In the genomic region with DNA sequence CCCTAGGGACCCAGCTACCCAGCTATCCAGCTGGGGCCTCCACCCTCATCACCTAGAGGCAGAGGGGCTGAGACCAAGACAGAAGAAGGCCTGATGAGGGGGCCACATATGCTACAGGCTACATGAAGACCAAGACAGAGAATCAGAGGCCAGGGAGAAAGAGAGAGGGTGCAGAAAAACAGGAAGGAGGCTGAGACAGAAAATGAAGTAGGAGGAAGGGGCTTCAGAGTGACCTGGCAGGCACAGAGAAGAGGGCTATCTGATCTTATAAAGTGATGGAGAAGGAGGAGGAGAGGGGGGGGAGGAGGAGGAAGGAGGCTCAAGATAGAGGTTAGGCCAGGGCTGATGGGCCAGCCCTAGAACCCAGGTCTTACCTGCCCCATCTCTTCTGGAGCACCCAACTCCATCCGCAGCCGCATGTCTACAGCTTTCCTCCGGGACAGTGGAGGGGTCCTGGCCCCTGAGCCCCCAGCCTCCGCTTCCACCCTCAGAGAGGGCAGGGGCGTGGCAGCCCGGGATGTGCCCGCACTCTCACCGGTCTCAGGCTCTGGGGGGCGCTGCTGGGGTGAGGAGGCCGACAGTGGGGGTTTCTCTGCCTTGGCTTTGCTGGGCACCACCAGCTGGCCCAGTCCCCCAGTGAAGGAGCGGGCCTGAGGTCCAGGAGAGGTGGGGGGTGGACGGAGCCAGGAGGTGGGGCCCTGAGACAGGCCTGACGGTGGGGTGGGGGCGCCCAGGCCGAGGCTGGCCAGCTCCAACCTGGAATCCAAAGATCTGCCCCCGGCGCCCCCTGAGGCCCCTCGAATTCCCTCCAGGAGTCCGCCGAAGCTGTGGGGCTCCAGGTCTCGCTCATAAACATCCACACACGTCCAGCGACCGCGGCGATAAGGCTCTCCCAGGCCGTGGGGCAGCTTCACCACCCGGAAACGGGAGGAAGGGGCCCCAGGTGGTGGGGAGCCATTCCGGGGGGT, we compare ENCODE assay signal across 7 cellular contexts. TPM values are rescaled to one million over a fixed set of nuclear protein-coding genes. Genes with fewer than 3 reads are reported as not detected.
DNase-seq lines count a peak whose midpoint lies in the region; ATAC-seq and TF ChIP-seq lines count a peak whose summit lies in the region.

No MANE protein-coding gene starts in this region.

- TF ChIP-seq EP300 in esophagus muscularis mucosa (IDR thresholded peaks at IDR 0.05) = no peak

- H3K27me3 ChIP-seq in H7 (ENCODE audit: control insufficient read depth, insufficient read depth, low read length) (no peaks in the 10 kb centered on the region), esophagus muscularis mucosa (no peaks in the 10 kb centered on the region), psoas muscle (ENCODE audit: insufficient read depth in 3 of 3, low read length in 2 of 3) (no peaks in the 10 kb centered on the region)

- H3K9me3 Mint-ChIP-seq in activated CD4-positive, alpha-beta memory T cell treated with anti-CD3 and anti-CD28 coated beads for 36 hours = no peaks in the 10 kb centered on the region

- H3K36me3 ChIP-seq in H7 (replicated peaks; ENCODE audit: control insufficient read depth, insufficient read depth, low read length) (no peaks in the 10 kb centered on the region; the same call in 1 of the 2 replicates), esophagus muscularis mucosa (peaks cover 5 to 35% (median 21%) of the 10 kb centered on the region in 4 donors), psoas muscle (ENCODE audit: insufficient read depth in 1 of 2, low read depth in 1 of 2) (peaks cover 0 to 23% of the 10 kb centered on the region in 2 donors)

- H3K36me3 Mint-ChIP-seq in activated CD4-positive, alpha-beta memory T cell treated with anti-CD3 and anti-CD28 coated beads for 36 hours = peaks cover 31% of the 10 kb centered on the region

- peak overlapping the region; percentile 78 for H3K27ac Mint-ChIP-seq in activated CD4-positive, alpha-beta memory T cell treated with anti-CD3 and anti-CD28 coated beads for 36 hours

- DNase-seq in H7 = peak; percentile 86
- DNase-seq in activated CD4-positive, alpha-beta memory T cell treated with anti-CD3 and anti-CD28 coated beads for 36 hours = peak; percentile 77
- DNase-seq in esophagus muscularis mucosa (ENCODE audit: extremely low spot score) = no peak
- no peak for DNase-seq in psoas muscle
- no peak for DNase-seq in HPDE6-E6E7 (ENCODE audit: extremely low spot score)

- CTCF ChIA-PET in activated CD4-positive, alpha-beta memory T cell treated with anti-CD3 and anti-CD28 coated beads for 36 hours (lab: Charles Lee) = interaction anchor here (0.6 to 9.7 kb wide), 12 partner anchors 8 to 460 kb away, joined by 3 to 104 read pairs (median 4); a partner anchor contains a TSS

- H3K27ac ChIP-seq in esophagus muscularis mucosa (replicated peaks in 1 of 4) = peak overlapping the region; percentile 91 to 97 (median 94)
- H3K27ac ChIP-seq in psoas muscle = peak overlapping the region; percentile 23

- H3K4me3 Mint-ChIP-seq in activated CD4-positive, alpha-beta memory T cell treated with anti-CD3 and anti-CD28 coated beads for 36 hours = peak overlapping the region; percentile 95

- no peak for TF ChIP-seq POLR2A in esophagus muscularis mucosa (IDR thresholded peaks at IDR 0.05; ENCODE audit: low read depth)

- ATAC-seq in psoas muscle = no peak
- no peak for ATAC-seq in HG03025 (IDR thresholded peaks at IDR 0.05; ENCODE audit: low FRiP score, unreplicated experiment)
- ATAC-seq in GM18868 (IDR thresholded peaks at IDR 0.05; ENCODE audit: unreplicated experiment) = no peak

- 37% methylated on average over 4 of the region's 30 CpGs for WGBS in esophagus muscularis mucosa
- 25 to 41% (median 29%) methylated on average over 20 to 30 of the region's 30 CpGs for WGBS in psoas muscle, 3 donors

- H3K4me1 ChIP-seq in esophagus muscularis mucosa (peaks cover 63 to 68% (median 67%) of the 10 kb centered on the region in 4 donors), psoas muscle (peaks cover 20% of the 10 kb centered on the region)

- H3K9me3 ChIP-seq in esophagus muscularis mucosa (no peaks in the 10 kb centered on the region), psoas muscle (no peaks in the 10 kb centered on the region)

- no peaks in the 10 kb centered on the region for H3K27me3 Mint-ChIP-seq in activated CD4-positive, alpha-beta memory T cell treated with anti-CD3 and anti-CD28 coated beads for 36 hours

- POLR2A ChIA-PET in activated CD4-positive, alpha-beta memory T cell treated with anti-CD3 and anti-CD28 coated beads for 36 hours (lab: Charles Lee) = interaction anchor here (0.6 to 2.8 kb wide), 7 partner anchors 62 to 212 kb away, joined by 3 to 15 read pairs (median 4); a partner anchor contains a TSS

- intact Hi-C loops in activated CD4-positive, alpha-beta memory T cell treated with anti-CD3 and anti-CD28 coated beads for 36 hours (cut with micrococcal nuclease) = loop anchor here (10.0 kb wide), 1 partner anchor 378 kb away; a partner anchor contains a TSS
- intact Hi-C loops in esophagus muscularis mucosa (cut with DNase I) = loop anchor here (10.0 kb wide), 1 partner anchor 218 kb away; a partner anchor contains a TSS
- intact Hi-C loops in psoas muscle (cut with DNase I) = loop anchor here (5.0 to 10.0 kb wide), 3 partner anchors 65 to 248 kb away; a partner anchor contains a TSS

- H3K4me3 ChIP-seq in H7 (ENCODE audit: insufficient read depth, low read depth, low read length) (peak overlapping the region; percentile 74), esophagus muscularis mucosa (peak overlapping the region; percentile 79 to 100 (median 91)), psoas muscle (peak overlapping the region; percentile 98)

- TF ChIP-seq CTCF in esophagus muscularis mucosa (IDR thresholded peaks at IDR 0.05) (peak in 2 of 3 experiments; percentile 18 to 19), psoas muscle (IDR thresholded peaks at IDR 0.05) (no peak)

- peaks cover 47% of the 10 kb centered on the region for H3K4me1 Mint-ChIP-seq in activated CD4-positive, alpha-beta memory T cell treated with anti-CD3 and anti-CD28 coated beads for 36 hours (ENCODE audit: low read depth)

RNA-seq across cellular contexts. Expression of a gene that starts 1.8 kb away (rescaled TPM):
- total RNA-seq in H7 (2014; rRNA removed; shearing (Covaris generic)) = 31.5 and 35.8 TPM in 2 replicates
- total RNA-seq in activated CD4-positive, alpha-beta memory T cell treated with anti-CD3 and anti-CD28 coated beads for 36 hours = 10 to 100 TPM; 87.8 to 89.5 TPM
- 10 to 100 TPM; 26.2 to 51.4 (median 33.1) TPM for total RNA-seq in esophagus muscularis mucosa
- 10 to 100 TPM; 15.7 to 23.6 (median 17.6) TPM for total RNA-seq in psoas muscle
- polyA plus RNA-seq in psoas muscle = 10 to 100 TPM; 16.4 to 24.8 (median 16.7) TPM

RNA-seq across cellular contexts. Expression of a gene that starts 6.5 kb away (rescaled TPM):
- 4.0 and 5.5 TPM in 2 replicates for total RNA-seq in H7 (2014; rRNA removed; shearing (Covaris generic))
- under 1 TPM; 0.17 to 0.24 TPM for total RNA-seq in activated CD4-positive, alpha-beta memory T cell treated with anti-CD3 and anti-CD28 coated beads for 36 hours
- total RNA-seq in esophagus muscularis mucosa = 1 to 10 TPM; 1.7 to 3.2 (median 1.9) TPM
- total RNA-seq in psoas muscle = under 1 TPM; 0.08 to 0.32 (median 0.12) TPM
- polyA plus RNA-seq in psoas muscle = under 1 TPM; 0.12 to 0.23 (median 0.21) TPM

RNA-seq across cellular contexts. Expression of a gene that starts 13.1 kb away (rescaled TPM):
- total RNA-seq in H7 (2014; rRNA removed; shearing (Covaris generic)) = 0.11 and 1.1 TPM in 2 replicates
- total RNA-seq in activated CD4-positive, alpha-beta memory T cell treated with anti-CD3 and anti-CD28 coated beads for 36 hours = 1 to 10 TPM; 3.5 to 3.9 TPM
- total RNA-seq in esophagus muscularis mucosa (under 1 TPM in 1 of 4 donors, not detected in 3; 0.78 TPM), psoas muscle (not detected)
- polyA plus RNA-seq in psoas muscle = under 1 TPM in 2 of 3 donors, not detected in 1; 0.17 to 0.25 TPM

RNA-seq across cellular contexts. Expression of a gene that starts 40.9 kb away (rescaled TPM):
- total RNA-seq in H7 (2014; rRNA removed; shearing (Covaris generic)) = 96.6 and 97.8 TPM in 2 replicates
- 10 to 100 TPM; 76.0 to 76.5 TPM for total RNA-seq in activated CD4-positive, alpha-beta memory T cell treated with anti-CD3 and anti-CD28 coated beads for 36 hours
- total RNA-seq in esophagus muscularis mucosa (10 to 100 TPM; 24.5 to 35.1 (median 27.0) TPM), psoas muscle (10 to 100 TPM in 3 of 4 donors, 1 to 10 TPM in 1; 8.0 to 17.9 (median 13.0) TPM)
- 10 to 100 TPM in 2 of 3 donors, 1 to 10 TPM in 1; 9.8 to 22.4 (median 12.8) TPM for polyA plus RNA-seq in psoas muscle

RNA-seq across cellular contexts. Expression of a gene that starts 47.6 kb away (rescaled TPM):
- total RNA-seq in H7 (2014; rRNA removed; shearing (Covaris generic)) = 47.1 and 50.5 TPM in 2 replicates
- total RNA-seq in activated CD4-positive, alpha-beta memory T cell treated with anti-CD3 and anti-CD28 coated beads for 36 hours = 10 to 100 TPM; 41.3 to 42.0 TPM
- total RNA-seq in esophagus muscularis mucosa (10 to 100 TPM; 21.2 to 44.9 (median 40.6) TPM), psoas muscle (10 to 100 TPM; 27.2 to 41.5 (median 36.9) TPM)
- polyA plus RNA-seq in psoas muscle = 10 to 100 TPM; 28.7 to 40.5 (median 29.5) TPM

Comparison
In these comparisons a context has a peak if more than half of its experiments do, and no peak if none do; other contexts are left out.
1. DNase-seq: peak in H7 (single experiment) and activated CD4-positive, alpha-beta memory T cell treated with anti-CD3 and anti-CD28 coated beads for 36 hours (single experiment); none in esophagus muscularis mucosa (single experiment), psoas muscle (0 of 2) and HPDE6-E6E7 (single experiment).
2. Peak in every context shown above with its lines, with median percentiles within 50 percentile points of each other: H3K4me3 ChIP-seq.